In genomic region chr7:7972128-7972527, GRCh38 we compare ENCODE assay signal across 10 cellular contexts. TPM values are rescaled to one million over a fixed set of nuclear protein-coding genes. Genes with fewer than 3 reads are reported as not detected.
A peak's percentile ranks its signal among the peaks of the same experiment; 100 is the strongest.
DNase-seq lines count a peak whose midpoint lies in the region; ATAC-seq and TF ChIP-seq lines count a peak whose summit lies in the region.
"Had no signal": no experiment of that assay in that cellular context is flagged by ENCODE, and none has a peak within 500 bp of the region (broad histone marks: within the 10 kb centered on the region; RNA-seq: fewer than 3 reads in every experiment).

No MANE protein-coding gene starts in this region.

- no peak overlapping the region for H3K27ac Mint-ChIP-seq in CD4-positive, CD25-positive, alpha-beta regulatory T cell
- no peak overlapping the region for H3K27ac Mint-ChIP-seq in activated CD8-positive, alpha-beta T cell treated with anti-CD3 and anti-CD28 coated beads, Interleukin-2, amount 10 ng/mL, durations not matched to agents 7 days and 5 days
- no peak overlapping the region for H3K27ac Mint-ChIP-seq in type B pancreatic cell

- H3K4me3 Mint-ChIP-seq in CD4-positive, CD25-positive, alpha-beta regulatory T cell, result no peak overlapping the region
- no peak overlapping the region for H3K4me3 Mint-ChIP-seq in activated CD8-positive, alpha-beta T cell treated with anti-CD3 and anti-CD28 coated beads, Interleukin-2, amount 10 ng/mL, durations not matched to agents 7 days and 5 days
- no peak overlapping the region for H3K4me3 Mint-ChIP-seq in type B pancreatic cell

- H3K27me3 ChIP-seq in CD4-positive, CD25-positive, alpha-beta regulatory T cell (ENCODE audit: control insufficient read depth, insufficient read depth, low read length), result no peaks in the 10 kb centered on the region
- H3K27me3 ChIP-seq in neural cell (ENCODE audit: insufficient read depth, low read depth, low read length), result no peaks in the 10 kb centered on the region
- H3K27me3 ChIP-seq: ascending aorta had no signal

- peaks cover 68% of the 10 kb centered on the region for H3K79me2 ChIP-seq in neural cell (replicated peaks; ENCODE audit: insufficient read depth, low read length)

- H3F3A ChIP-seq in neural cell (ENCODE audit: insufficient read depth, low read length, poor library complexity, severe bottlenecking), result no peaks in the 10 kb centered on the region

- peak overlapping the region; percentile 84 for H3K27ac ChIP-seq in CD4-positive, CD25-positive, alpha-beta regulatory T cell (ENCODE audit: insufficient read depth, low read length, poor library complexity, severe bottlenecking)
- H3K27ac ChIP-seq in HEK293 (ENCODE audit: extremely low read depth, low read depth, low read length) (no peak overlapping the region), neural cell (ENCODE audit: low read length) (peak overlapping the region; percentile 68)
- H3K27ac ChIP-seq: ascending aorta had no signal

- no peak for TF ChIP-seq EP300 in neural cell (conservative IDR thresholded peaks at IDR 0.05; ENCODE audit: poor library complexity, severe bottlenecking)

- ATAC-seq in CD4-positive, CD25-positive, alpha-beta regulatory T cell (ENCODE audit: low read depth in 2 of 2), result no peak
- ATAC-seq in activated CD8-positive, alpha-beta T cell treated with anti-CD3 and anti-CD28 coated beads, Interleukin-2, amount 10 ng/mL, durations not matched to agents 7 days and 5 days, result no peak
- ATAC-seq in omental fat pad (ENCODE audit: low FRiP score), result no peak
- no peak for ATAC-seq in HG03565 (IDR thresholded peaks at IDR 0.05; ENCODE audit: unreplicated experiment)

- no peaks in the 10 kb centered on the region for H3K27me3 Mint-ChIP-seq in CD4-positive, CD25-positive, alpha-beta regulatory T cell
- H3K27me3 Mint-ChIP-seq in activated CD8-positive, alpha-beta T cell treated with anti-CD3 and anti-CD28 coated beads, Interleukin-2, amount 10 ng/mL, durations not matched to agents 7 days and 5 days (ENCODE audit: low read depth), result no peaks in the 10 kb centered on the region
- no peaks in the 10 kb centered on the region for H3K27me3 Mint-ChIP-seq in type B pancreatic cell

- peaks cover 26 to 44% (median 39%) of the 10 kb centered on the region in 4 donors for H3K4me1 Mint-ChIP-seq in CD4-positive, CD25-positive, alpha-beta regulatory T cell
- peaks cover 21% of the 10 kb centered on the region for H3K4me1 Mint-ChIP-seq in activated CD8-positive, alpha-beta T cell treated with anti-CD3 and anti-CD28 coated beads, Interleukin-2, amount 10 ng/mL, durations not matched to agents 7 days and 5 days (ENCODE audit: low read depth)
- H3K4me1 Mint-ChIP-seq in type B pancreatic cell (ENCODE audit: unreplicated experiment), result peaks cover 5% of the 10 kb centered on the region

- POLR2A ChIA-PET in HEK293 (lab: Yijun Ruan, JAX), result no interaction called here
- POLR2A ChIA-PET in activated CD8-positive, alpha-beta T cell treated with anti-CD3 and anti-CD28 coated beads, Interleukin-2, amount 10 ng/mL, durations not matched to agents 7 days and 5 days (lab: Charles Lee), result no interaction called here

- peak overlapping the region; percentile 5 for H2AFZ ChIP-seq in neural cell (ENCODE audit: low read depth, low read length)

- H3K4me2 ChIP-seq in neural cell (ENCODE audit: low read length), result peak overlapping the region; percentile 96

- peak overlapping the region; percentile 94 for H3K9ac ChIP-seq in neural cell (ENCODE audit: low read length)

- H3K4me1 ChIP-seq in CD4-positive, CD25-positive, alpha-beta regulatory T cell (ENCODE audit: control insufficient read depth, insufficient read depth, low read length, poor library complexity, severe bottlenecking), result peaks cover 67% of the 10 kb centered on the region
- peaks cover 3% of the 10 kb centered on the region for H3K4me1 ChIP-seq in HEK293 (ENCODE audit: control insufficient read depth, insufficient read depth, low read length)

- H3K9me3 ChIP-seq in CD4-positive, CD25-positive, alpha-beta regulatory T cell (ENCODE audit: control insufficient read depth in 2 of 2, low read length in 2 of 2), result no peaks in the 10 kb centered on the region
- H3K9me3 ChIP-seq in HEK293 (ENCODE audit: control insufficient read depth, insufficient read depth, low read depth, low read length) (no peaks in the 10 kb centered on the region), neural cell (ENCODE audit: low read length) (no peaks in the 10 kb centered on the region)
- H3K9me3 ChIP-seq: ascending aorta had no signal

- H3K9me3 Mint-ChIP-seq in CD4-positive, CD25-positive, alpha-beta regulatory T cell, result no peaks in the 10 kb centered on the region
- H3K9me3 Mint-ChIP-seq in activated CD8-positive, alpha-beta T cell treated with anti-CD3 and anti-CD28 coated beads, Interleukin-2, amount 10 ng/mL, durations not matched to agents 7 days and 5 days (ENCODE audit: insufficient read depth), result no peaks in the 10 kb centered on the region
- no peaks in the 10 kb centered on the region for H3K9me3 Mint-ChIP-seq in type B pancreatic cell

- TF ChIP-seq CTCF in HEK293 (tag by site-specific recombination; IDR thresholded peaks at IDR 0.05) (no peak), neural cell (IDR thresholded peaks at IDR 0.05; ENCODE audit: poor library complexity, severe bottlenecking) (no peak), omental fat pad (IDR thresholded peaks at IDR 0.05) (no peak), type B pancreatic cell (conservative IDR thresholded peaks at IDR 0.05) (no peak)

- no peaks in the 10 kb centered on the region for H3K36me3 ChIP-seq in CD4-positive, CD25-positive, alpha-beta regulatory T cell (ENCODE audit: control insufficient read depth, insufficient read depth, low read length)
- H3K36me3 ChIP-seq in HEK293 (ENCODE audit: control insufficient read depth in 2 of 2, insufficient read depth in 1 of 2, low read length in 2 of 2) (no peaks in the 10 kb centered on the region), neural cell (ENCODE audit: insufficient read depth, low read length) (no peaks in the 10 kb centered on the region)
- H3K36me3 ChIP-seq: ascending aorta had no signal

- peak; percentile 18 for TF ChIP-seq RAD21 in neural cell (conservative IDR thresholded peaks at IDR 0.05)

- CTCF ChIA-PET in HEK293 (lab: Yijun Ruan, JAX), result interaction anchor here (0.5 kb wide), 1 partner anchor 33 kb away, joined by 3 read pairs; no protein-coding TSS in a partner anchor
- CTCF ChIA-PET in activated CD8-positive, alpha-beta T cell treated with anti-CD3 and anti-CD28 coated beads, Interleukin-2, amount 10 ng/mL, durations not matched to agents 7 days and 5 days (lab: Charles Lee), result interaction anchor here (0.6 to 8.7 kb wide), 4 partner anchors 152 to 224 kb away, joined by 3 to 57 read pairs (median 5); no protein-coding TSS in a partner anchor

- H3K4me3 ChIP-seq in CD4-positive, CD25-positive, alpha-beta regulatory T cell (ENCODE audit: low read depth, low read length), result peak overlapping the region; percentile 99
- H3K4me3 ChIP-seq in HEK293 (ENCODE audit: low read depth, low read length), result peak overlapping the region; percentile 28
- H3K4me3 ChIP-seq in neural cell (ENCODE audit: low read length), result peak overlapping the region; percentile 79

- no peaks in the 10 kb centered on the region for H4K20me1 ChIP-seq in neural cell (ENCODE audit: insufficient read depth)

- H3K9me2 ChIP-seq in neural cell (ENCODE audit: insufficient read depth, low read length), result no peaks in the 10 kb centered on the region

- peak in 1 of 3 donors; percentile 52 for DNase-seq in CD4-positive, CD25-positive, alpha-beta regulatory T cell
- DNase-seq in activated CD8-positive, alpha-beta T cell treated with anti-CD3 and anti-CD28 coated beads, Interleukin-2, amount 10 ng/mL, durations not matched to agents 7 days and 5 days, result peak; percentile 34
- DNase-seq in middle frontal gyrus (ENCODE audit: extremely low spot score, low spot score), result no peak
- DNase-seq in omental fat pad (ENCODE audit: low spot score), result no peak
- DNase-seq in type B pancreatic cell (ENCODE audit: extremely low spot score, unreplicated experiment), result no peak
- DNase-seq: NCI-H1436 treated with DMSO at 0.1 percent for 48 hours had no signal

- H3K36me3 Mint-ChIP-seq in CD4-positive, CD25-positive, alpha-beta regulatory T cell, result no peaks in the 10 kb centered on the region
- no peaks in the 10 kb centered on the region for H3K36me3 Mint-ChIP-seq in activated CD8-positive, alpha-beta T cell treated with anti-CD3 and anti-CD28 coated beads, Interleukin-2, amount 10 ng/mL, durations not matched to agents 7 days and 5 days (ENCODE audit: low read depth)
- H3K36me3 Mint-ChIP-seq in type B pancreatic cell, result no peaks in the 10 kb centered on the region

TF ChIP-seq in HEK293, 187 proteins besides CTCF, POLR2A, EP300 and RAD21 (continues in another document):
- TF ChIP-seq ZBTB17 (tag by site-specific recombination; IDR thresholded peaks at IDR 0.05) (0 out of 2 replicates have a peak, but pooled peaks have one; percentile 11), BCL11A (tag by site-specific recombination; IDR thresholded peaks at IDR 0.05; ENCODE audit: low read depth) (no peak)

TF ChIP-seq in neural cell, 6 proteins besides CTCF, POLR2A, EP300 and RAD21 (continues in another document):
- no peak for TF ChIP-seq EZH2 (IDR thresholded peaks at IDR 0.05; ENCODE audit: borderline replicate concordance, insufficient read depth, low read length, poor library complexity, severe bottlenecking)

RNA-seq across cellular contexts. Expression of gene GLCCI1, which starts 3.5 kb away (rescaled TPM):
- 88.1 TPM for total RNA-seq in CD4-positive, CD25-positive, alpha-beta regulatory T cell
- 10 to 100 TPM; 12.6 to 36.7 (median 23.7) TPM for polyA plus RNA-seq in CD4-positive, CD25-positive, alpha-beta regulatory T cell
- total RNA-seq in activated CD8-positive, alpha-beta T cell treated with anti-CD3 and anti-CD28 coated beads, Interleukin-2, amount 10 ng/mL, durations not matched to agents 7 days and 5 days, result 10 to 100 TPM; 17.5 to 17.7 TPM
- polyA plus RNA-seq in neural cell, result 37.2 and 38.4 TPM in 2 replicates
- 48.5 and 48.9 TPM in 2 replicates for polyA minus RNA-seq in neural cell
- total RNA-seq in omental fat pad (10 to 100 TPM in 1 of 4 donors, 1 to 10 TPM in 3; 6.0 to 22.6 (median 8.5) TPM), type B pancreatic cell (ENCODE audit: low replicate concordance) (11.9 and 25.0 TPM in 2 replicates)

Comparison
In these comparisons a context has a peak if more than half of its experiments do, and no peak if none do; other contexts are left out.
1. H3K4me3 ChIP-seq: peak in every context shown above with its lines; median percentile 99 in CD4-positive, CD25-positive, alpha-beta regulatory T cell; 79 in neural cell; 28 in HEK293.